Comparison of ENCODE assay signal across 9 cellular contexts in genomic region chr20:57393321-57394086, GRCh38. TPM values are rescaled to one million over a fixed set of nuclear protein-coding genes. Genes with fewer than 3 reads are reported as not detected.
DNase-seq lines count a peak whose midpoint lies in the region; ATAC-seq and TF ChIP-seq lines count a peak whose summit lies in the region.
"Had no signal": no experiment of that assay in that cellular context is flagged by ENCODE, and none has a peak within 500 bp of the region (broad histone marks: within the 10 kb centered on the region; RNA-seq: fewer than 3 reads in every experiment).

No MANE protein-coding gene starts in this region.

- no peaks in the 10 kb centered on the region for H3K27me3 Mint-ChIP-seq in T-helper 1 cell treated with Interleukin-12 subunit alpha and Interleukin-12 subunit beta and Interleukin-4 antibody, amounts not matched to agents 30 μg/mL and 1 μg/mL, for 36 hours (ENCODE audit: low read depth)
- no peaks in the 10 kb centered on the region for H3K27me3 Mint-ChIP-seq in stimulated activated memory B cell treated with anti-CD40 and anti-IgM and Interleukin-4, amounts not matched to agents 10 μg/mL and 1 μg/mL and 100 μg/mL, for 72 hours

- POLR2A ChIA-PET in OCI-LY7 (lab: Charles Lee) = interaction anchor here (1.6 kb wide), 1 partner anchor 14 kb away, joined by 4 read pairs; no protein-coding TSS in a partner anchor

- intact Hi-C loops in OCI-LY7 (cut with micrococcal nuclease; ENCODE audit: unreplicated experiment) = loop anchor here (5.0 to 10.0 kb wide), 2 partner anchors 289 to 1771 kb away; partner anchors contain the start of gene ZNF831
- intact Hi-C loops in heart left ventricle (cut with DNase I) = loop anchor here in 5 of 10 donors (2.0 to 10.0 kb wide), 6 partner anchors 39 to 321 kb away; partner anchors contain the start of gene PMEPA1 (in 1 of the 5)

- H3K4me1 ChIP-seq in OCI-LY7 (ENCODE audit: insufficient read depth, low read length, poor library complexity, severe bottlenecking) (peaks cover 82% of the 10 kb centered on the region), heart left ventricle (peaks cover 17 to 94% (median 75%) of the 10 kb centered on the region in 12 donors)

- TF ChIP-seq POLR2A in heart left ventricle (IDR thresholded peaks at IDR 0.05) = no peak

- no peak for ATAC-seq in heart left ventricle
- no peak for ATAC-seq in stimulated activated memory B cell treated with anti-CD40 and anti-IgM and Interleukin-4, amounts not matched to agents 10 μg/mL and 1 μg/mL and 100 μg/mL, for 72 hours

- no peaks in the 10 kb centered on the region for H3K27me3 ChIP-seq in heart left ventricle

- H3K4me1 Mint-ChIP-seq in T-helper 1 cell treated with Interleukin-12 subunit alpha and Interleukin-12 subunit beta and Interleukin-4 antibody, amounts not matched to agents 30 μg/mL and 1 μg/mL, for 36 hours (ENCODE audit: low read depth) = peaks cover 54% of the 10 kb centered on the region
- H3K4me1 Mint-ChIP-seq in stimulated activated memory B cell treated with anti-CD40 and anti-IgM and Interleukin-4, amounts not matched to agents 10 μg/mL and 1 μg/mL and 100 μg/mL, for 72 hours = peaks cover 75% of the 10 kb centered on the region

- H4K20me1 ChIP-seq in OCI-LY7 (ENCODE audit: insufficient read depth, low read length) = peaks cover 22% of the 10 kb centered on the region

- CTCF ChIA-PET in OCI-LY7 (lab: Charles Lee; ENCODE audit: unreplicated experiment) = interaction anchor here (1.2 kb wide), 1 partner anchor 80 kb away, joined by 3 read pairs; no protein-coding TSS in a partner anchor

- H3K9me3 ChIP-seq in OCI-LY7 (ENCODE audit: low read length) (no peaks in the 10 kb centered on the region), heart left ventricle (no peaks in the 10 kb centered on the region)

- DNase-seq in T-helper 1 cell (no peak), OCI-LY7 (ENCODE audit: low spot score) (peak; percentile 36), heart left ventricle (peak in 4 of 5 donors; percentile 15 to 40 (median 28)), activated gamma-delta T cell treated with Interleukin-2 at 50 U/mL for 16 hours (no peak), NCI-H1930 (lab: John Stamatoyannopoulos, UW) (no peak), HK-2 (ENCODE audit: unreplicated experiment) (no peak)
- DNase-seq: foreskin melanocyte had no signal

- H3K79me2 ChIP-seq in OCI-LY7 (ENCODE audit: insufficient read depth, low read depth, low read length) = peaks cover 62% of the 10 kb centered on the region

- H3K27ac ChIP-seq in OCI-LY7 (ENCODE audit: low read depth, low read length, poor library complexity, severe bottlenecking) (peak overlapping the region; percentile 97), heart left ventricle (peak overlapping the region; percentile 80 to 97 (median 90))

- 69 to 80% (median 73%) methylated on average over 11 to 14 of the region's 14 CpGs for WGBS in heart left ventricle, 4 donors

- peak overlapping the region; percentile 89 for H3K4me3 Mint-ChIP-seq in T-helper 1 cell treated with Interleukin-12 subunit alpha and Interleukin-12 subunit beta and Interleukin-4 antibody, amounts not matched to agents 30 μg/mL and 1 μg/mL, for 36 hours
- peak overlapping the region; percentile 96 for H3K4me3 Mint-ChIP-seq in stimulated activated memory B cell treated with anti-CD40 and anti-IgM and Interleukin-4, amounts not matched to agents 10 μg/mL and 1 μg/mL and 100 μg/mL, for 72 hours

- H3K9me3 Mint-ChIP-seq in T-helper 1 cell treated with Interleukin-12 subunit alpha and Interleukin-12 subunit beta and Interleukin-4 antibody, amounts not matched to agents 30 μg/mL and 1 μg/mL, for 36 hours = no peaks in the 10 kb centered on the region
- H3K9me3 Mint-ChIP-seq in stimulated activated memory B cell treated with anti-CD40 and anti-IgM and Interleukin-4, amounts not matched to agents 10 μg/mL and 1 μg/mL and 100 μg/mL, for 72 hours = no peaks in the 10 kb centered on the region

- peak overlapping the region; percentile 99 for H3K4me3 ChIP-seq in OCI-LY7 (ENCODE audit: low read depth, low read length, poor library complexity, severe bottlenecking)
- peak overlapping the region in 11 of 12 donors; percentile 1 to 94 (median 74) for H3K4me3 ChIP-seq in heart left ventricle

- peaks cover 45% of the 10 kb centered on the region for H3K36me3 Mint-ChIP-seq in T-helper 1 cell treated with Interleukin-12 subunit alpha and Interleukin-12 subunit beta and Interleukin-4 antibody, amounts not matched to agents 30 μg/mL and 1 μg/mL, for 36 hours (ENCODE audit: low read depth)
- H3K36me3 Mint-ChIP-seq in stimulated activated memory B cell treated with anti-CD40 and anti-IgM and Interleukin-4, amounts not matched to agents 10 μg/mL and 1 μg/mL and 100 μg/mL, for 72 hours = peaks cover 56% of the 10 kb centered on the region

- BruUV-seq in OCI-LY7 (replicated peaks; lab: Mats Ljungman, UMichigan) = no TSS peak

- 0 out of 2 replicates have a peak, but pooled peaks have one; percentile 15 for TF ChIP-seq CTCF in OCI-LY7 (conservative IDR thresholded peaks at IDR 0.05; ENCODE audit: low read length)
- no peak for TF ChIP-seq CTCF in heart left ventricle (IDR thresholded peaks at IDR 0.05)

- no peak overlapping the region for H2AFZ ChIP-seq in OCI-LY7 (ENCODE audit: low read length)

- peak overlapping the region; percentile 88 for H3K27ac Mint-ChIP-seq in T-helper 1 cell treated with Interleukin-12 subunit alpha and Interleukin-12 subunit beta and Interleukin-4 antibody, amounts not matched to agents 30 μg/mL and 1 μg/mL, for 36 hours
- peak overlapping the region; percentile 84 for H3K27ac Mint-ChIP-seq in stimulated activated memory B cell treated with anti-CD40 and anti-IgM and Interleukin-4, amounts not matched to agents 10 μg/mL and 1 μg/mL and 100 μg/mL, for 72 hours

- H3K9me2 ChIP-seq in OCI-LY7 (ENCODE audit: insufficient read depth, low read length) = no peaks in the 10 kb centered on the region

- H3K36me3 ChIP-seq in OCI-LY7 (ENCODE audit: insufficient read depth, low read length) (peaks cover 61% of the 10 kb centered on the region), heart left ventricle (peaks cover 0 to 42% (median 14%) of the 10 kb centered on the region in 9 donors)

- H3K4me2 ChIP-seq in OCI-LY7 (ENCODE audit: low read length) = peak overlapping the region; percentile 91

RNA-seq across cellular contexts. Expression of gene RBM38, which starts 2.3 kb away (rescaled TPM):
- 136 and 174 TPM in 2 replicates for total RNA-seq in OCI-LY7 (2014; rRNA removed; shearing (Covaris generic))
- 119 and 128 TPM in 2 replicates for total RNA-seq in OCI-LY7 (2022)
- 10 to 100 TPM; 45.6 to 97.9 (median 62.3) TPM for total RNA-seq in heart left ventricle
- 100 to 1,000 TPM in 1 of 2 donors, 10 to 100 TPM in 1; 68.5 to 112 TPM for polyA plus RNA-seq in heart left ventricle

RNA-seq across cellular contexts. Expression of gene RAE1, which starts 42.4 kb away (rescaled TPM):
- 50.5 and 55.0 TPM in 2 replicates for total RNA-seq in OCI-LY7 (2014; rRNA removed; shearing (Covaris generic))
- total RNA-seq in OCI-LY7 (2022) (57.4 and 58.2 TPM in 2 replicates), heart left ventricle (10 to 100 TPM; 12.9 to 18.6 (median 15.5) TPM)
- polyA plus RNA-seq in heart left ventricle = 10 to 100 TPM in 1 of 2 donors, 1 to 10 TPM in 1; 7.5 to 26.8 TPM

Comparison
In these comparisons a context has a peak if more than half of its experiments do, and no peak if none do; other contexts are left out.
1. DNase-seq: peak in OCI-LY7 (single experiment) and heart left ventricle (4 of 5); none in T-helper 1 cell (0 of 5), activated gamma-delta T cell treated with Interleukin-2 at 50 U/mL for 16 hours (single experiment), NCI-H1930 (0 of 2) and HK-2 (single experiment).